In genomic region chr11:43944761-43945311, GRCh38 we compare ENCODE assay signal across 8 cellular contexts. TPM values are rescaled to one million over a fixed set of nuclear protein-coding genes. Genes with fewer than 3 reads are reported as not detected.
DNase-seq lines count a peak whose midpoint lies in the region; ATAC-seq and TF ChIP-seq lines count a peak whose summit lies in the region.

No MANE protein-coding gene starts in this region.

- CTCF ChIA-PET in activated CD4-positive, alpha-beta T cell treated with anti-CD3 and anti-CD28 coated beads, Interleukin-2, amount 10 ng/mL, durations not matched to agents 7 days and 5 days (lab: Charles Lee) = interaction anchor here (0.7 to 1.4 kb wide), 4 partner anchors 10 to 215 kb away, joined by 3 to 12 read pairs (median 4); no protein-coding TSS in a partner anchor

- peaks cover 59% of the 10 kb centered on the region for H3K27me3 Mint-ChIP-seq in activated CD4-positive, alpha-beta T cell treated with anti-CD3 and anti-CD28 coated beads, Interleukin-2, amount 10 ng/mL, durations not matched to agents 7 days and 5 days
- peaks cover 63% of the 10 kb centered on the region for H3K27me3 Mint-ChIP-seq in dendritic cell treated with granulocyte-macrophage colony-stimulating factor and Interleukin-4, amounts not matched to agents 40 ng/mL and 50 ng/mL, for 4 days

- intact Hi-C loops in dendritic cell treated with granulocyte-macrophage colony-stimulating factor and Interleukin-4, amounts not matched to agents 40 ng/mL and 50 ng/mL, for 4 days (cut with micrococcal nuclease) = no loop called here

- no peaks in the 10 kb centered on the region for H3K27me3 ChIP-seq in lung (ENCODE audit: control insufficient read depth, insufficient read depth)

- peak; percentile 59 for ATAC-seq in lung (ENCODE audit: insufficient read depth, low FRiP score)
- ATAC-seq in HG03439 (IDR thresholded peaks at IDR 0.05; ENCODE audit: unreplicated experiment) = no peak

- H3K27ac ChIP-seq in lung (ENCODE audit: low read depth in 1 of 2, low read length in 1 of 2) = peak overlapping the region in 1 of 2 donors; percentile 43

- peak overlapping the region; percentile 81 for H3K4me3 Mint-ChIP-seq in activated CD4-positive, alpha-beta T cell treated with anti-CD3 and anti-CD28 coated beads, Interleukin-2, amount 10 ng/mL, durations not matched to agents 7 days and 5 days
- peak overlapping the region; percentile 11 for H3K4me3 Mint-ChIP-seq in dendritic cell treated with granulocyte-macrophage colony-stimulating factor and Interleukin-4, amounts not matched to agents 40 ng/mL and 50 ng/mL, for 4 days

- H3K36me3 Mint-ChIP-seq in activated CD4-positive, alpha-beta T cell treated with anti-CD3 and anti-CD28 coated beads, Interleukin-2, amount 10 ng/mL, durations not matched to agents 7 days and 5 days (ENCODE audit: low read depth) = peaks cover 2% of the 10 kb centered on the region
- H3K36me3 Mint-ChIP-seq in dendritic cell treated with granulocyte-macrophage colony-stimulating factor and Interleukin-4, amounts not matched to agents 40 ng/mL and 50 ng/mL, for 4 days (ENCODE audit: low read depth) = no peaks in the 10 kb centered on the region

- POLR2A ChIA-PET in activated CD4-positive, alpha-beta T cell treated with anti-CD3 and anti-CD28 coated beads, Interleukin-2, amount 10 ng/mL, durations not matched to agents 7 days and 5 days (lab: Charles Lee) = no interaction called here

- no peak overlapping the region for H3K27ac Mint-ChIP-seq in activated CD4-positive, alpha-beta T cell treated with anti-CD3 and anti-CD28 coated beads, Interleukin-2, amount 10 ng/mL, durations not matched to agents 7 days and 5 days
- H3K27ac Mint-ChIP-seq in dendritic cell treated with granulocyte-macrophage colony-stimulating factor and Interleukin-4, amounts not matched to agents 40 ng/mL and 50 ng/mL, for 4 days = no peak overlapping the region

- no peaks in the 10 kb centered on the region for H3K9me3 Mint-ChIP-seq in activated CD4-positive, alpha-beta T cell treated with anti-CD3 and anti-CD28 coated beads, Interleukin-2, amount 10 ng/mL, durations not matched to agents 7 days and 5 days
- no peaks in the 10 kb centered on the region for H3K9me3 Mint-ChIP-seq in dendritic cell treated with granulocyte-macrophage colony-stimulating factor and Interleukin-4, amounts not matched to agents 40 ng/mL and 50 ng/mL, for 4 days

- WGBS in lung, 2 donors = 14 to 23% methylated on average over 16 of the region's 16 CpGs

- peak; percentile 19 for TF ChIP-seq CTCF in lung (IDR thresholded peaks at IDR 0.05; ENCODE audit: control extremely low read depth, extremely low read depth)

- H3K4me1 Mint-ChIP-seq in activated CD4-positive, alpha-beta T cell treated with anti-CD3 and anti-CD28 coated beads, Interleukin-2, amount 10 ng/mL, durations not matched to agents 7 days and 5 days = peaks cover 20% of the 10 kb centered on the region
- peaks cover 34% of the 10 kb centered on the region for H3K4me1 Mint-ChIP-seq in dendritic cell treated with granulocyte-macrophage colony-stimulating factor and Interleukin-4, amounts not matched to agents 40 ng/mL and 50 ng/mL, for 4 days (ENCODE audit: low read depth)

- no peaks in the 10 kb centered on the region for H3K36me3 ChIP-seq in lung (ENCODE audit: control insufficient read depth in 2 of 2, insufficient read depth in 2 of 2, low read length in 2 of 2)

- DNase-seq in NCI-H345 (lab: John Stamatoyannopoulos, UW) (peak; percentile 34), NCI-H345 treated with DMSO at 0.1 percent for 48 hours (lab: John Stamatoyannopoulos, UW; ENCODE audit: unreplicated experiment) (no peak), NAMALWA (ENCODE audit: low spot score) (peak; percentile 46), lung (ENCODE audit: low spot score) (peak; percentile 82)
- peak; percentile 77 for DNase-seq in activated CD4-positive, alpha-beta T cell treated with anti-CD3 and anti-CD28 coated beads, Interleukin-2, amount 10 ng/mL, durations not matched to agents 7 days and 5 days
- peak; percentile 34 for DNase-seq in stimulated activated CD8-positive, alpha-beta memory T cell treated with anti-CD3 and anti-CD28 coated beads, Interleukin-15, amount 100 ng/mL, for 1 hour (ENCODE audit: low read depth)

- peak overlapping the region; percentile 88 for H3K4me3 ChIP-seq in lung

- H3K9me3 ChIP-seq in lung (ENCODE audit: control insufficient read depth in 2 of 2, insufficient read depth in 1 of 2, low read length in 1 of 2) = peaks cover 0 to 2% of the 10 kb centered on the region in 2 donors

- H3K4me1 ChIP-seq in lung (ENCODE audit: control insufficient read depth in 2 of 2, insufficient read depth in 2 of 2, low read length in 2 of 2) = peaks cover 0 to 6% of the 10 kb centered on the region in 2 donors

RNA-seq across cellular contexts. Expression of gene C11orf96, which starts 2.4 kb away (rescaled TPM):
- not detected for total RNA-seq in activated CD4-positive, alpha-beta T cell treated with anti-CD3 and anti-CD28 coated beads, Interleukin-2, amount 10 ng/mL, durations not matched to agents 7 days and 5 days
- 100 to 1,000 TPM in 1 of 2 donors, 10 to 100 TPM in 1; 29.0 to 103 TPM for total RNA-seq in lung
- polyA plus RNA-seq in lung = 100 to 1,000 TPM; 110 to 165 TPM

Comparison
In these comparisons a context has a peak if more than half of its experiments do, and no peak if none do; other contexts are left out.
1. RNA of gene C11orf96, which starts 2.4 kb away (total RNA-seq): 29.0 to 103 TPM in lung; not detected in activated CD4-positive, alpha-beta T cell treated with anti-CD3 and anti-CD28 coated beads, Interleukin-2, amount 10 ng/mL, durations not matched to agents 7 days and 5 days; every median in the first group is over 10 times any median in the second.